Comparison of ENCODE assay signal across 1 cellular context in genomic region chr5:124746252-124746915, GRCh38.
TF ChIP-seq lines count a peak whose summit lies in the region.

TSS of gene ZNF608 (minus strand) at chr5:124746639. CDS start at chr5:124744989, 1,650 bp downstream.

TF ChIP-seq in HepG2, 621 proteins besides CTCF, POLR2A, EP300 and RAD21 (continued from another document):
- no peak for TF ChIP-seq KDM5B (CRISPR knock-in tag; IDR thresholded peaks at IDR 0.05; ENCODE audit: borderline replicate concordance)
- TF ChIP-seq ATAD3A (CRISPR knock-in tag; IDR thresholded peaks at IDR 0.05), result no peak
- TF ChIP-seq PBX2 (CRISPR knock-in tag; IDR thresholded peaks at IDR 0.05), result no peak
- TF ChIP-seq HNF4G (IDR thresholded peaks at IDR 0.05; ENCODE audit: borderline replicate concordance, low read depth, low read length), result no peak
- TF ChIP-seq HNF4G (CRISPR knock-in tag; IDR thresholded peaks at IDR 0.05; ENCODE audit: borderline replicate concordance, low read depth), result no peak
- no peak for TF ChIP-seq ZNF138 (CRISPR knock-in tag; IDR thresholded peaks at IDR 0.05; ENCODE audit: low read depth)
- no peak for TF ChIP-seq MEF2D (CRISPR knock-in tag; IDR thresholded peaks at IDR 0.05)
